In genomic region chr3:122501000-122501399, GRCh38 we compare ENCODE assay signal across 7 cellular contexts. TPM values are rescaled to one million over a fixed set of nuclear protein-coding genes. Genes with fewer than 3 reads are reported as not detected.
DNase-seq lines count a peak whose midpoint lies in the region; ATAC-seq and TF ChIP-seq lines count a peak whose summit lies in the region.
"Not testable (repeated sequence)": the region's sequence is repeated elsewhere in the genome, so short reads cannot be mapped to it uniquely, and the experiment has no call there.

No MANE protein-coding gene starts in this region.

- peaks cover 34% of the 10 kb centered on the region for H3K36me3 Mint-ChIP-seq in CD4-positive, alpha-beta T cell (ENCODE audit: low read depth)
- H3K36me3 Mint-ChIP-seq in T-helper 17 cell (ENCODE audit: low read depth); MCF 10A (ENCODE audit: insufficient read depth, unreplicated experiment); immature natural killer cell: not testable (repeated sequence)
- peaks cover 0 to 13% of the 10 kb centered on the region in 2 donors for H3K36me3 Mint-ChIP-seq in naive B cell
- peaks cover 4 to 37% of the 10 kb centered on the region in 2 donors for H3K36me3 Mint-ChIP-seq in stimulated activated naive B cell treated with anti-CD40 and anti-IgM and Interleukin-4, amounts not matched to agents 10 μg/mL and 1 μg/mL and 100 μg/mL, for 72 hours

- intact Hi-C loops in CD4-positive, alpha-beta T cell (cut with DNase I, micrococcal nuclease); MCF 10A (cut with micrococcal nuclease); psoas muscle (cut with DNase I): not testable (repeated sequence)

- H3K9me3 ChIP-seq in CD4-positive, alpha-beta T cell (ENCODE audit: control insufficient read depth, low read length); T-helper 17 cell (ENCODE audit: control insufficient read depth, low read length, poor library complexity, severe bottlenecking); psoas muscle: not testable (repeated sequence)

- POLR2A ChIA-PET in CD4-positive, alpha-beta T cell (lab: Charles Lee), result interaction anchor here (0.7 kb wide), 1 partner anchor 85 kb away, joined by 4 read pairs; no protein-coding TSS in a partner anchor
- POLR2A ChIA-PET in MCF 10A (lab: Yijun Ruan, JAX), result interaction anchor here (5.9 to 6.8 kb wide), 3 partner anchors 7 to 18 kb away, joined by 47 to 61 read pairs (median 57); partner anchors contain the start of gene KPNA1

- not testable (repeated sequence) for H3K27me3 Mint-ChIP-seq in CD4-positive, alpha-beta T cell; T-helper 17 cell; MCF 10A (ENCODE audit: insufficient read depth, unreplicated experiment); immature natural killer cell (ENCODE audit: low read depth in 3 of 3); naive B cell; stimulated activated naive B cell treated with anti-CD40 and anti-IgM and Interleukin-4, amounts not matched to agents 10 μg/mL and 1 μg/mL and 100 μg/mL, for 72 hours

- peaks cover 83% of the 10 kb centered on the region for H3K4me1 ChIP-seq in psoas muscle

- H3K27ac Mint-ChIP-seq in CD4-positive, alpha-beta T cell, result peak overlapping the region; percentile 47
- peak overlapping the region; percentile 67 for H3K27ac Mint-ChIP-seq in T-helper 17 cell
- peak overlapping the region; percentile 16 for H3K27ac Mint-ChIP-seq in MCF 10A (ENCODE audit: low read depth, unreplicated experiment)
- peak overlapping the region in 5 of 6 donors; percentile 22 to 69 (median 28) for H3K27ac Mint-ChIP-seq in immature natural killer cell
- peak overlapping the region in 4 of 6 donors; percentile 60 to 92 (median 68) for H3K27ac Mint-ChIP-seq in naive B cell
- peak overlapping the region; percentile 37 for H3K27ac Mint-ChIP-seq in stimulated activated naive B cell treated with anti-CD40 and anti-IgM and Interleukin-4, amounts not matched to agents 10 μg/mL and 1 μg/mL and 100 μg/mL, for 72 hours

- DNase-seq in CD4-positive, alpha-beta T cell; T-helper 17 cell; MCF 10A (ENCODE audit: unreplicated experiment); immature natural killer cell; naive B cell; stimulated activated naive B cell treated with anti-CD40 and anti-IgM and Interleukin-4, amounts not matched to agents 10 μg/mL and 1 μg/mL and 100 μg/mL, for 72 hours: not testable (repeated sequence)
- DNase-seq in psoas muscle, result peak in 1 of 2 donors; percentile 53

- not testable (repeated sequence) for H3K27me3 ChIP-seq in CD4-positive, alpha-beta T cell (ENCODE audit: control insufficient read depth, insufficient read depth, low read length); psoas muscle (ENCODE audit: insufficient read depth in 3 of 3, low read length in 2 of 3)

- not testable (repeated sequence) for BruUV-seq in MCF 10A (replicated peaks; lab: Mats Ljungman, UMichigan)

- CTCF ChIA-PET in CD4-positive, alpha-beta T cell (lab: Charles Lee), result interaction anchor here (1.2 kb wide), 1 partner anchor 9 kb away, joined by 3 read pairs; no protein-coding TSS in a partner anchor
- CTCF ChIA-PET in MCF 10A (lab: Yijun Ruan, JAX), result not testable (repeated sequence)

- H3K4me3 Mint-ChIP-seq in CD4-positive, alpha-beta T cell; MCF 10A (ENCODE audit: unreplicated experiment); naive B cell; stimulated activated naive B cell treated with anti-CD40 and anti-IgM and Interleukin-4, amounts not matched to agents 10 μg/mL and 1 μg/mL and 100 μg/mL, for 72 hours: not testable (repeated sequence)
- H3K4me3 Mint-ChIP-seq in T-helper 17 cell (peak overlapping the region; percentile 47), immature natural killer cell (peak overlapping the region; percentile 13 to 67 (median 43))

- not testable (repeated sequence) for H3K4me3 ChIP-seq in psoas muscle

- WGBS in psoas muscle, 3 donors, result 33 to 75% (median 38%) methylated on average over 6 of the region's 6 CpGs

- ATAC-seq in CD4-positive, alpha-beta T cell (ENCODE audit: poor library complexity); T-helper 17 cell; naive B cell (ENCODE audit: low read depth in 2 of 2); stimulated activated naive B cell treated with anti-CD40 and anti-IgM and Interleukin-4, amounts not matched to agents 10 μg/mL and 1 μg/mL and 100 μg/mL, for 72 hours (replicated peaks): not testable (repeated sequence)
- ATAC-seq in psoas muscle, result peak; percentile 58 to 75 (median 62)

- not testable (repeated sequence) for H3K9me3 Mint-ChIP-seq in CD4-positive, alpha-beta T cell; MCF 10A (ENCODE audit: unreplicated experiment); immature natural killer cell; naive B cell; stimulated activated naive B cell treated with anti-CD40 and anti-IgM and Interleukin-4, amounts not matched to agents 10 μg/mL and 1 μg/mL and 100 μg/mL, for 72 hours

- H3K4me1 Mint-ChIP-seq in CD4-positive, alpha-beta T cell (ENCODE audit: low read depth), result peaks cover 79% of the 10 kb centered on the region
- H3K4me1 Mint-ChIP-seq in T-helper 17 cell, result peaks cover 45% of the 10 kb centered on the region
- peaks cover 55% of the 10 kb centered on the region for H3K4me1 Mint-ChIP-seq in MCF 10A (ENCODE audit: insufficient read depth, unreplicated experiment)
- H3K4me1 Mint-ChIP-seq in immature natural killer cell, result peaks cover 69 to 93% of the 10 kb centered on the region in 2 donors
- peaks cover 34 to 43% (median 37%) of the 10 kb centered on the region in 3 donors for H3K4me1 Mint-ChIP-seq in naive B cell
- peaks cover 37 to 62% of the 10 kb centered on the region in 2 donors for H3K4me1 Mint-ChIP-seq in stimulated activated naive B cell treated with anti-CD40 and anti-IgM and Interleukin-4, amounts not matched to agents 10 μg/mL and 1 μg/mL and 100 μg/mL, for 72 hours

- not testable (repeated sequence) for H3K36me3 ChIP-seq in psoas muscle (ENCODE audit: insufficient read depth in 1 of 2, low read depth in 1 of 2)

- not testable (repeated sequence) for H3K27ac ChIP-seq in CD4-positive, alpha-beta T cell (ENCODE audit: low read depth, low read length)
- H3K27ac ChIP-seq in psoas muscle, result peak overlapping the region; percentile 18

- not testable (repeated sequence) for TF ChIP-seq CTCF in CD4-positive, alpha-beta T cell (IDR thresholded peaks at IDR 0.05); MCF 10A (IDR thresholded peaks at IDR 0.05; ENCODE audit: unreplicated experiment); psoas muscle (IDR thresholded peaks at IDR 0.05)

RNA-seq across cellular contexts. Expression of gene KPNA1, which starts 13.7 kb away (rescaled TPM):
- 10 to 100 TPM; 46.2 to 49.8 TPM for total RNA-seq in CD4-positive, alpha-beta T cell
- total RNA-seq in T-helper 17 cell (10 to 100 TPM; 50.5 to 55.6 TPM), MCF 10A (2022) (101 and 104 TPM in 2 replicates), psoas muscle (100 to 1,000 TPM; 180 to 263 (median 233) TPM)
- polyA plus RNA-seq in immature natural killer cell (10 to 100 TPM; 42.9 to 71.8 (median 63.6) TPM), naive B cell (ENCODE audit: low read depth in 6 of 6) (10 to 100 TPM; 31.5 to 44.1 (median 34.5) TPM), psoas muscle (100 to 1,000 TPM in 1 of 3 donors, 10 to 100 TPM in 2; 39.5 to 125 (median 49.8) TPM)

Comparison
In these comparisons a context has a peak if more than half of its experiments do, and no peak if none do; other contexts are left out.
1. H3K27ac Mint-ChIP-seq: peak in every context shown above with its lines; median percentile 68 in naive B cell; 67 in T-helper 17 cell; 47 in CD4-positive, alpha-beta T cell; 37 in stimulated activated naive B cell treated with anti-CD40 and anti-IgM and Interleukin-4, amounts not matched to agents 10 μg/mL and 1 μg/mL and 100 μg/mL, for 72 hours; 28 in immature natural killer cell; 16 in MCF 10A.